20 cellular contexts compared by ENCODE assay signal in the genomic region with DNA sequence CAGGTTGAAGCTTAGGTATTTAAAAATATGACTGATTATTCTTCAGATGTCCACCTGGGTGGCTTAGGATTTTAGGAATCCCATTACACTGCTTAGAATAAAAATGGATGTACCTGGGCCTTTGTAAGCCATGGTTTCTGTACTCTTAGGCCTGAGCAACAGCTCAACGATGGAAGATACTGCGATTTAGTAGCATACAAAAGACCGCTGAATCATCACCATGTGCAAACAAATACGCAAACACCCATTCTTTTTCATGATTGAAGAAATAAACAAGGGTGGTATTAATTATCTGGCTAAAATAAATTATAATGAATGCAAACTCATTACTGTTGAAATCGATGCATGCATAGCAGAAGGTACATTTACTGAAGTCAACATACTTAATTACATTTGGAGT.
"Had no signal": no experiment of that assay in that cellular context is flagged by ENCODE, and none has a peak within 500 bp of the region (broad histone marks: within the 10 kb centered on the region; RNA-seq: fewer than 3 reads in every experiment).

No MANE protein-coding gene starts in this region.

- H3K4me1 ChIP-seq: esophagus muscularis mucosa, gastrocnemius medialis, left lung, lower lobe of right lung had no signal

- H3K9me3 ChIP-seq: esophagus muscularis mucosa, gastrocnemius medialis, heart right ventricle, left lung, lower lobe of right lung, mucosa of descending colon had no signal

- H3K4me3 ChIP-seq: coronary artery, dorsolateral prefrontal cortex, esophagus muscularis mucosa, gastrocnemius medialis, heart right ventricle, left lung, lower lobe of right lung, mucosa of descending colon had no signal

- H3K36me3 ChIP-seq: esophagus muscularis mucosa, gastrocnemius medialis, heart right ventricle, left lung, lower lobe of right lung had no signal

- H3K27me3 ChIP-seq: dorsolateral prefrontal cortex, esophagus muscularis mucosa, gastrocnemius medialis, heart right ventricle, left lung had no signal

- DNase-seq: dermis blood vessel endothelial cell; dorsolateral prefrontal cortex; effector CD4-positive, alpha-beta T cell; effector memory CD4-positive, alpha-beta T cell; foreskin melanocyte; gastrocnemius medialis; glutamatergic neuron; head of caudate nucleus; heart right ventricle; hippocampal formation; left cardiac atrium; left lung; left ventricle myocardium superior; lower lobe of right lung; mesenchymal stem cell; mucosa of descending colon; naive B cell; naive thymus-derived CD8-positive, alpha-beta T cell had no signal

- H3K27ac ChIP-seq: coronary artery, dorsolateral prefrontal cortex, esophagus muscularis mucosa, gastrocnemius medialis, heart right ventricle, left lung, lower lobe of right lung had no signal
